ENCODE assay signal across 10 cellular contexts in the genomic region with DNA sequence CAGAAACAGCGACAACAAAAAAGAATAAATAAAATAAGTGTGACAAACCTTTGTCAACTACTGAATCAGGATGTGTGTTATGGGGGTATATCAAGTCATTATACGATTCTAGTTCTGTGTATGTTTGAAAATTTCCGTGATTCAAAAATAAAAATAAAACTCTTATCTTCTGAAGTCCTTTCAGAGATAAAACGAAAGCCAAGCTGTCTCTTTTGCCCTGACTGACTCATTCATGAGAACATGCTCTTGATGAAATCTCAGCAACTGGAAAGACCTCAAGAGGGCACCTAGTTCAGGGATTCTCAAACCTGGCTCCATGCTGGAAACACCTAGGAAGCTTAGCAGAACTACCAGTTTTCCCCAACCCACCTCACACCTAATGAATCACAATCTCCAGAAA. TPM values are rescaled to one million over a fixed set of nuclear protein-coding genes. Genes with fewer than 3 reads are reported as not detected.
DNase-seq lines count a peak whose midpoint lies in the region; ATAC-seq and TF ChIP-seq lines count a peak whose summit lies in the region.
"Had no signal": no experiment of that assay in that cellular context is flagged by ENCODE, and none has a peak within 500 bp of the region (broad histone marks: within the 10 kb centered on the region; RNA-seq: fewer than 3 reads in every experiment).

No MANE protein-coding gene starts in this region.

- H3K9me3 Mint-ChIP-seq in CD4-positive, alpha-beta T cell = no peaks in the 10 kb centered on the region
- H3K9me3 Mint-ChIP-seq in naive thymus-derived CD4-positive, alpha-beta T cell = no peaks in the 10 kb centered on the region

- intact Hi-C loops in CD4-positive, alpha-beta T cell (cut with DNase I, micrococcal nuclease) = no loop called here
- intact Hi-C loops in breast epithelium (cut with DNase I; ENCODE audit: low total_unique reads) = no loop called here
- intact Hi-C loops in naive thymus-derived CD4-positive, alpha-beta T cell (cut with micrococcal nuclease) = no loop called here

- no peak overlapping the region for H3K9ac ChIP-seq in HUES48 (ENCODE audit: low read depth, low read length)

- H3K27ac ChIP-seq in CD4-positive, alpha-beta T cell (ENCODE audit: low read depth, low read length) = no peak overlapping the region
- H3K27ac ChIP-seq in HUES48 (ENCODE audit: low read depth, low read length) (peak overlapping the region; percentile 23), breast epithelium (peak overlapping the region; percentile 77 to 86)
- H3K27ac ChIP-seq in naive thymus-derived CD4-positive, alpha-beta T cell (ENCODE audit: low read depth, low read length) = no peak overlapping the region

- no peaks in the 10 kb centered on the region for H3K9me3 ChIP-seq in CD4-positive, alpha-beta T cell (ENCODE audit: control insufficient read depth, low read length)
- peaks cover 6% of the 10 kb centered on the region; the same call in 1 of the 2 replicates for H3K9me3 ChIP-seq in HUES48 (ENCODE audit: control insufficient read depth, insufficient read depth, low read length)
- H3K9me3 ChIP-seq in breast epithelium = no peaks in the 10 kb centered on the region
- no peaks in the 10 kb centered on the region for H3K9me3 ChIP-seq in naive thymus-derived CD4-positive, alpha-beta T cell (ENCODE audit: control insufficient read depth in 2 of 3, low read length in 3 of 3)

- H3K4me1 Mint-ChIP-seq in CD4-positive, alpha-beta T cell (ENCODE audit: low read depth) = peaks cover 81% of the 10 kb centered on the region
- peaks cover 48 to 92% (median 85%) of the 10 kb centered on the region in 7 donors for H3K4me1 Mint-ChIP-seq in naive thymus-derived CD4-positive, alpha-beta T cell

- TF ChIP-seq CTCF in CD4-positive, alpha-beta T cell (IDR thresholded peaks at IDR 0.05) = no peak
- no peak for TF ChIP-seq CTCF in breast epithelium (IDR thresholded peaks at IDR 0.05)

- H3K4me3 Mint-ChIP-seq in CD4-positive, alpha-beta T cell = peak overlapping the region; percentile 30
- peak overlapping the region in 8 of 10 donors; percentile 1 to 78 (median 40) for H3K4me3 Mint-ChIP-seq in naive thymus-derived CD4-positive, alpha-beta T cell

- H3K27ac Mint-ChIP-seq in CD4-positive, alpha-beta T cell = peak overlapping the region; percentile 65
- H3K27ac Mint-ChIP-seq in naive thymus-derived CD4-positive, alpha-beta T cell = peak overlapping the region; percentile 3 to 86 (median 43)

- CTCF ChIA-PET in CD4-positive, alpha-beta T cell (lab: Charles Lee) = interaction anchor here (1.4 kb wide), 1 partner anchor 20 kb away, joined by 5 read pairs; no protein-coding TSS in a partner anchor
- CTCF ChIA-PET in naive thymus-derived CD4-positive, alpha-beta T cell (lab: Charles Lee) = no interaction called here

- ATAC-seq in CD4-positive, alpha-beta T cell (ENCODE audit: poor library complexity) = no peak
- ATAC-seq in naive thymus-derived CD4-positive, alpha-beta T cell = no peak
- ATAC-seq in HG02571 (IDR thresholded peaks at IDR 0.05; ENCODE audit: unreplicated experiment) = no peak
- ATAC-seq in HG03139 (IDR thresholded peaks at IDR 0.05; ENCODE audit: unreplicated experiment) = no peak

- H3K4me1 ChIP-seq in HUES48 (ENCODE audit: control insufficient read depth, insufficient read depth, low read length) (peaks cover 35% of the 10 kb centered on the region), breast epithelium (peaks cover 0 to 10% of the 10 kb centered on the region in 2 donors)
- H3K4me1 ChIP-seq in naive thymus-derived CD4-positive, alpha-beta T cell (ENCODE audit: control insufficient read depth in 2 of 2, insufficient read depth in 2 of 2, low read length in 2 of 2) = peaks cover 14 to 34% of the 10 kb centered on the region in 2 donors

- no peak for DNase-seq in CD4-positive, alpha-beta T cell
- DNase-seq in breast epithelium (ENCODE audit: low spot score in 2 of 2) = no peak
- DNase-seq in naive thymus-derived CD4-positive, alpha-beta T cell = no peak
- no peak for DNase-seq in NCI-H1092 treated with DMSO at 0.1 percent for 48 hours (lab: John Stamatoyannopoulos, UW)
- DNase-seq: foreskin melanocyte, H7, Karpas-422 had no signal

- H3K36me3 ChIP-seq in HUES48 (ENCODE audit: control insufficient read depth, insufficient read depth, low read length) (peaks cover 74% of the 10 kb centered on the region), breast epithelium (no peaks in the 10 kb centered on the region)
- H3K36me3 ChIP-seq in naive thymus-derived CD4-positive, alpha-beta T cell (ENCODE audit: control insufficient read depth in 2 of 3, insufficient read depth in 3 of 3, low read length in 3 of 3) = peaks cover 0 to 27% (median 6%) of the 10 kb centered on the region in 3 experiments

- POLR2A ChIA-PET in CD4-positive, alpha-beta T cell (lab: Charles Lee) = no interaction called here
- POLR2A ChIA-PET in naive thymus-derived CD4-positive, alpha-beta T cell (lab: Charles Lee) = interaction anchor here (0.5 to 0.7 kb wide), 2 partner anchors 118 to 220 kb away, joined by 4 read pairs; no protein-coding TSS in a partner anchor

- H3K36me3 Mint-ChIP-seq in CD4-positive, alpha-beta T cell (ENCODE audit: low read depth) = peaks cover 64% of the 10 kb centered on the region
- peaks cover under 1 to 37% (median 23%) of the 10 kb centered on the region in 5 donors for H3K36me3 Mint-ChIP-seq in naive thymus-derived CD4-positive, alpha-beta T cell

- H3K27me3 ChIP-seq in CD4-positive, alpha-beta T cell (ENCODE audit: control insufficient read depth, insufficient read depth, low read length) = no peaks in the 10 kb centered on the region
- H3K27me3 ChIP-seq in HUES48 (ENCODE audit: control insufficient read depth, insufficient read depth, low read length) = no peaks in the 10 kb centered on the region
- no peaks in the 10 kb centered on the region for H3K27me3 ChIP-seq in breast epithelium
- no peaks in the 10 kb centered on the region for H3K27me3 ChIP-seq in naive thymus-derived CD4-positive, alpha-beta T cell (ENCODE audit: control insufficient read depth in 2 of 2, insufficient read depth in 2 of 2, low read length in 2 of 2)

- no peak for TF ChIP-seq POLR2A in breast epithelium (IDR thresholded peaks at IDR 0.05)

- H3K4me3 ChIP-seq in HUES48 (ENCODE audit: low read depth, low read length) (no peak overlapping the region), breast epithelium (no peak overlapping the region)
- H3K4me3 ChIP-seq in naive thymus-derived CD4-positive, alpha-beta T cell (ENCODE audit: low read length) = no peak overlapping the region

- H3K27me3 Mint-ChIP-seq in CD4-positive, alpha-beta T cell = no peaks in the 10 kb centered on the region
- H3K27me3 Mint-ChIP-seq in naive thymus-derived CD4-positive, alpha-beta T cell = no peaks in the 10 kb centered on the region

RNA-seq across cellular contexts. Expression of gene FOXN3, which starts 9.2 kb away (rescaled TPM):
- 100 to 1,000 TPM; 124 to 127 TPM for total RNA-seq in CD4-positive, alpha-beta T cell
- total RNA-seq in breast epithelium = 100 to 1,000 TPM in 1 of 3 donors, 10 to 100 TPM in 2; 70.7 to 180 (median 80.3) TPM
- total RNA-seq in naive thymus-derived CD4-positive, alpha-beta T cell = 100 to 1,000 TPM; 103 to 192 (median 149) TPM
- 100 to 1,000 TPM; 120 to 156 TPM for polyA plus RNA-seq in naive thymus-derived CD4-positive, alpha-beta T cell

Comparison
In these comparisons a context has a peak if more than half of its experiments do, and no peak if none do; other contexts are left out.
1. H3K27ac ChIP-seq: peak in HUES48 (single experiment) and breast epithelium (2 of 2); none in CD4-positive, alpha-beta T cell (single experiment) and naive thymus-derived CD4-positive, alpha-beta T cell (single experiment).